9 cellular contexts compared by ENCODE assay signal in the genomic region with DNA sequence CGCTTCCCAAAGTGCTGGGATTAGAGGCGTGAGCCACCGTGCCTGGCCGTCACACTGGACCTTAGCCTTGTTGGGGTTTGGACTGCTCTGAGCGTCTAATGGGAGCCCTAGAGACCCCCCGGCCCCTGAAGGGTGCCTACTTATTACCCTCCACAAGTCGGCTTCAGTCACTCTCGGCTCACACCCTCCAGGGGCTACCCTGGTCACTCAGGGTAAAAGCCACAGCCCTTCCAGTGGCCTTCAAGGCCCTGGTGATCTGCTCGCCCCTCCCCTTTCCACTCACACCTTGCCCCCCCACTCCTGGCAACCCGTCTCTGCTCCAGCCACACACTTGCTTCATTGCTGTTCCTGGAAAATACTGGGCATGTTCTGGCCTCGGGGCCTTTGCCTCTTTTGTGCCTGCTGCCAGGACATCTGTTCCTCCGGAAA. TPM values are rescaled to one million over a fixed set of nuclear protein-coding genes. Genes with fewer than 3 reads are reported as not detected.
A peak's percentile ranks its signal among the peaks of the same experiment; 100 is the strongest.
DNase-seq lines count a peak whose midpoint lies in the region; ATAC-seq and TF ChIP-seq lines count a peak whose summit lies in the region.
"Had no signal": no experiment of that assay in that cellular context is flagged by ENCODE, and none has a peak within 500 bp of the region (broad histone marks: within the 10 kb centered on the region; RNA-seq: fewer than 3 reads in every experiment).

No MANE protein-coding gene starts in this region.

- no peaks in the 10 kb centered on the region for H3K27me3 Mint-ChIP-seq in natural killer cell treated with Interleukin-12 subunit alpha and Interleukin-12 subunit beta and Interleukin-15 and Interleukin-18, amount 100 ng/mL, for 72 hours

- TF ChIP-seq CTCF in dorsolateral prefrontal cortex (IDR thresholded peaks at IDR 0.05 in 54 of 56, conservative IDR thresholded peaks at IDR 0.05 in 2 of 56; ENCODE audit: low read depth in 1 of 56, partially characterized antibody in 56 of 56): no peak

- H3K36me3 Mint-ChIP-seq in natural killer cell treated with Interleukin-12 subunit alpha and Interleukin-12 subunit beta and Interleukin-15 and Interleukin-18, amount 100 ng/mL, for 72 hours: no peaks in the 10 kb centered on the region

- H3K9me3 Mint-ChIP-seq in natural killer cell treated with Interleukin-12 subunit alpha and Interleukin-12 subunit beta and Interleukin-15 and Interleukin-18, amount 100 ng/mL, for 72 hours: no peaks in the 10 kb centered on the region

- ATAC-seq in natural killer cell treated with Interleukin-12 subunit alpha and Interleukin-12 subunit beta and Interleukin-15 and Interleukin-18, amount 100 ng/mL, for 72 hours: no peak
- ATAC-seq in GM21825 (IDR thresholded peaks at IDR 0.05; ENCODE audit: unreplicated experiment) (no peak), GM21723 (IDR thresholded peaks at IDR 0.05; ENCODE audit: unreplicated experiment) (no peak)

- H3K4me1 Mint-ChIP-seq in natural killer cell treated with Interleukin-12 subunit alpha and Interleukin-12 subunit beta and Interleukin-15 and Interleukin-18, amount 100 ng/mL, for 72 hours (ENCODE audit: low read depth in 2 of 2): peaks cover 13 to 19% of the 10 kb centered on the region in 2 donors

- DNase-seq in EL (peak; percentile 19), NCI-H2171 treated with DMSO at 0.1 percent for 48 hours (lab: John Stamatoyannopoulos, UW) (peak; percentile 77), dorsolateral prefrontal cortex (peak in 1 of 10 donors; percentile 20), kidney tubule cell (ENCODE audit: low spot score) (no peak), SKM-1 (lab: John Stamatoyannopoulos, UW; ENCODE audit: unreplicated experiment) (no peak)
- no peak for DNase-seq in natural killer cell treated with Interleukin-12 subunit alpha and Interleukin-12 subunit beta and Interleukin-15 and Interleukin-18, amount 100 ng/mL, for 72 hours (ENCODE audit: low spot score)

- H3K4me3 Mint-ChIP-seq in natural killer cell treated with Interleukin-12 subunit alpha and Interleukin-12 subunit beta and Interleukin-15 and Interleukin-18, amount 100 ng/mL, for 72 hours: peak overlapping the region; percentile 92

- peak overlapping the region in 49 of 59 donors; percentile 44 to 79 (median 66) for H3K4me3 ChIP-seq in dorsolateral prefrontal cortex

- intact Hi-C loops in dorsolateral prefrontal cortex (cut with DNase I): no loop called here

- H3K27ac ChIP-seq in dorsolateral prefrontal cortex: peak overlapping the region in 21 of 59 donors; percentile 1 to 67 (median 34)

- no peaks in the 10 kb centered on the region for H3K27me3 ChIP-seq in dorsolateral prefrontal cortex

- peak overlapping the region; percentile 98 to 99 for H3K27ac Mint-ChIP-seq in natural killer cell treated with Interleukin-12 subunit alpha and Interleukin-12 subunit beta and Interleukin-15 and Interleukin-18, amount 100 ng/mL, for 72 hours

RNA-seq across cellular contexts. Expression of gene MORN3, which starts 3.6 kb away (rescaled TPM):
- total RNA-seq in dorsolateral prefrontal cortex: 10 to 100 TPM in 1 of 120 experiments, 1 to 10 TPM in 119; 1.5 to 11.8 (median 3.9) TPM
- under 1 TPM; 0.17 to 0.43 TPM for total RNA-seq in natural killer cell treated with Interleukin-12 subunit alpha and Interleukin-12 subunit beta and Interleukin-15 and Interleukin-18, amount 100 ng/mL, for 72 hours
- total RNA-seq: myocyte had no signal

RNA-seq across cellular contexts. Expression of gene TMEM120B, which starts 39.5 kb away (rescaled TPM):
- total RNA-seq in dorsolateral prefrontal cortex: 10 to 100 TPM in 119 of 120 experiments, 1 to 10 TPM in 1; 10.0 to 30.1 (median 19.2) TPM
- 10 to 100 TPM in 1 of 2 donors, 1 to 10 TPM in 1; 9.7 to 25.9 TPM for total RNA-seq in natural killer cell treated with Interleukin-12 subunit alpha and Interleukin-12 subunit beta and Interleukin-15 and Interleukin-18, amount 100 ng/mL, for 72 hours

RNA-seq across cellular contexts. Expression of gene ORAI1, which starts 46.7 kb away (rescaled TPM):
- 1 to 10 TPM; 1.9 to 9.7 (median 4.6) TPM for total RNA-seq in dorsolateral prefrontal cortex
- total RNA-seq in natural killer cell treated with Interleukin-12 subunit alpha and Interleukin-12 subunit beta and Interleukin-15 and Interleukin-18, amount 100 ng/mL, for 72 hours: 10 to 100 TPM; 40.5 to 43.9 TPM

Comparison
In these comparisons a context has a peak if more than half of its experiments do, and no peak if none do; other contexts are left out.
1. DNase-seq: peak in EL (single experiment) and NCI-H2171 treated with DMSO at 0.1 percent for 48 hours (single experiment); none in natural killer cell treated with Interleukin-12 subunit alpha and Interleukin-12 subunit beta and Interleukin-15 and Interleukin-18, amount 100 ng/mL, for 72 hours (single experiment), kidney tubule cell (single experiment) and SKM-1 (single experiment).